24 cellular contexts compared by ENCODE assay signal in the genomic region with DNA sequence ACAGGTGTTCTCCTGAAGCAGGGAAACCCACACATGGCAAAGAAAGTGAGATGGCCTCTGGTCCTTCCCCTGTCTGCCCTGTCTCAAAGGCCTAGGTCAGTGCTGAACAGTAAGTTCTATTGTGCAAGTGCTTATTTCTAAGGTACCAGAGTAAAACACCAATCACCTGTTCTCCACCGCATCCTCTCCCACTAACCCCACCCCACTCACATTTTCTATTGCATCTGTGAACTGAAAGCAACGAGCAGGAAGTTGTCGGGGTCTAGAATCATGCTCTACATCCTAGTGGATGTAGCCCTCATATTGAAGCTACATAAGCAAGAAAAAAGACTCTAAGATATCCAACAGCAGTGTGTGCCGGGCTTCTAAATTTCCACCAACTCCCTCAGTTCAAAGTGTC.
"Had no signal": no experiment of that assay in that cellular context is flagged by ENCODE, and none has a peak within 500 bp of the region (broad histone marks: within the 10 kb centered on the region; RNA-seq: fewer than 3 reads in every experiment).

No MANE protein-coding gene starts in this region.

- ATAC-seq: activated T-cell treated with anti-CD3 and anti-CD28 coated beads, Interleukin-2, amount 50 U/mL, for 4 hours; activated T-helper 17 cell treated with anti-CD3 and anti-CD28 coated beads, Interleukin-2, amount 50 U/mL, for 72 hours; heart right ventricle; right cardiac atrium; stimulated activated naive B cell treated with anti-CD40 and anti-IgM and Interleukin-4, amounts not matched to agents 10 μg/mL and 1 μg/mL and 100 μg/mL, for 72 hours had no signal

- H3K27me3 ChIP-seq: esophagus squamous epithelium, heart right ventricle, tibial nerve had no signal

- H3K36me3 ChIP-seq: esophagus squamous epithelium, heart right ventricle, tibial nerve had no signal

- H3K4me1 ChIP-seq: tibial nerve had no signal

- H3K9me3 ChIP-seq: esophagus squamous epithelium had no signal

- FAIRE-seq: TTC549 had no signal

- H3K4me3 ChIP-seq: esophagus squamous epithelium, heart right ventricle, tibial nerve had no signal

- DNase-seq: activated CD4-positive, alpha-beta memory T cell treated with anti-CD3 and anti-CD28 coated beads for 36 hours; activated CD4-positive, alpha-beta T cell treated with anti-CD3 and anti-CD28 coated beads, Interleukin-2, amount 10 ng/mL, durations not matched to agents 24 days and 14 days; activated CD4-positive, CD25-positive, alpha-beta regulatory T cell treated with anti-CD3 and anti-CD28 coated beads, Interleukin-2, amount 50 U/mL, for 72 hours; activated gamma-delta T cell treated with Interleukin-2 at 50 U/mL for 16 hours; activated naive CD4-positive, alpha-beta T cell treated with anti-CD3 and anti-CD28 coated beads, Interleukin-2, amount 50 U/mL, for 16 hours; activated T-cell treated with anti-CD3 and anti-CD28 coated beads, Interleukin-2, amount 50 U/mL, for 4 hours; amygdala; central memory CD4-positive, alpha-beta T cell; dermis blood vessel endothelial cell; effector CD4-positive, alpha-beta T cell; esophagus squamous epithelium; foreskin melanocyte; heart right ventricle; islet precursor cell; midbrain; nucleus accumbens; right cardiac atrium; stimulated activated CD4-positive, alpha-beta T cell treated with anti-CD3 and anti-CD28 coated beads, Interleukin-15, amount 100 ng/mL, for 24 hours; stimulated activated CD4-positive, alpha-beta T cell treated with anti-CD3 and anti-CD28 coated beads, Interleukin-2, amount 100 ng/mL, for 24 hours; stimulated activated naive B cell treated with anti-CD40 and anti-IgM and Interleukin-4, amounts not matched to agents 10 μg/mL and 1 μg/mL and 100 μg/mL, for 72 hours had no signal

- H3K27ac ChIP-seq: epithelial cell of prostate, esophagus squamous epithelium, heart right ventricle, tibial nerve had no signal
